In the genomic region with DNA sequence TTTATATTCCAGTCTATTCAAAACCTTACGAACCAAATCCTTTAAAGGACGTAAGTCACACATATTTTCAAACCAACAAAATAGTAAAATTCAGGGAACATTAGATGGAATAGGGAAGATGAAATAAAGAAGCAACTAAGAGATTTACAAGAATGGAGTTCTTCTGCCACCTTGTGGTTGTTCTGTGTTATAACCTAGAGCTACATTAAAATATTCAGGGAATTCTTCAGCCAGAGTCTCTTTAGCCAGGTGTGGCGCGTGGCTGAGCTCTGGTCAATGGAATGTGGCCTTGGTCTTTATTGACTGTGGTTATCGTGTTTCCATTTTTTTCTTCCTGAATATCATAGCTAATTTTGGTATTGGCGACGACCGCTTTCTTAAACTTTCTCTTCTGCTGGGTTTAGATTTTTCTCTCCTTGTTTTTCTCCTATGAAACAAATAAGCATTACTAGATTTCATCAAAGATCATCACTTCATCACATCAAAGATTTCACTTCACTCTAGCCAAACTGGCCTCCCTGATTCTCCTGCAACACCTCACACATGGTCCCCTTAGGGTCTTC, we compare ENCODE assay signal across 8 cellular contexts.
A peak's percentile ranks its signal among the peaks of the same experiment; 100 is the strongest.
DNase-seq lines count a peak whose midpoint lies in the region; ATAC-seq, FAIRE-seq and TF ChIP-seq lines count a peak whose summit lies in the region.

No MANE protein-coding gene starts in this region.

- H3K27me3 ChIP-seq in thoracic aorta (replicated peaks; ENCODE audit: insufficient read depth) = no peaks in the 10 kb centered on the region

- DNase-seq in GM03348 (ENCODE audit: low spot score) = peak; percentile 59
- peak; percentile 38 for DNase-seq in HPDE6-E6E7 (ENCODE audit: extremely low spot score)
- DNase-seq in NCI-H748 treated with DMSO at 0.1 percent for 48 hours (lab: John Stamatoyannopoulos, UW) = peak; percentile 88
- peak; percentile 75 for DNase-seq in MCF 10A (ENCODE audit: unreplicated experiment)
- no peak for DNase-seq in thoracic aorta (ENCODE audit: low spot score)
- no peak for DNase-seq in stimulated activated naive CD8-positive, alpha-beta T cell treated with anti-CD3 and anti-CD28 coated beads, Interleukin-15, amount 100 ng/mL, for 72 hours

- peak; percentile 73 for TF ChIP-seq CTCF in MCF 10A (IDR thresholded peaks at IDR 0.05; ENCODE audit: unreplicated experiment)
- TF ChIP-seq CTCF in thoracic aorta (IDR thresholded peaks at IDR 0.05) = peak; percentile 80

- peak; percentile 100 for FAIRE-seq in islet of Langerhans (lab: Jason Lieb, UNC)

- H3K4me1 Mint-ChIP-seq in MCF 10A (ENCODE audit: insufficient read depth, unreplicated experiment) = peaks cover 12% of the 10 kb centered on the region
- peaks cover 16% of the 10 kb centered on the region for H3K4me1 Mint-ChIP-seq in stimulated activated naive CD8-positive, alpha-beta T cell treated with anti-CD3 and anti-CD28 coated beads, Interleukin-15, amount 100 ng/mL, for 72 hours

- H3K4me3 Mint-ChIP-seq in MCF 10A (ENCODE audit: unreplicated experiment) = no peak overlapping the region
- no peak overlapping the region for H3K4me3 Mint-ChIP-seq in stimulated activated naive CD8-positive, alpha-beta T cell treated with anti-CD3 and anti-CD28 coated beads, Interleukin-15, amount 100 ng/mL, for 72 hours

- H3K4me3 ChIP-seq in thoracic aorta = no peak overlapping the region

- intact Hi-C loops in MCF 10A (cut with micrococcal nuclease) = loop anchor here (1.0 to 5.0 kb wide), 5 partner anchors 36 to 869 kb away; no protein-coding TSS in a partner anchor

- no peaks in the 10 kb centered on the region for H3K4me1 ChIP-seq in thoracic aorta (ENCODE audit: control insufficient read depth in 1 of 2, low read depth in 2 of 2)

- no peaks in the 10 kb centered on the region for H3K36me3 Mint-ChIP-seq in MCF 10A (ENCODE audit: insufficient read depth, unreplicated experiment)

- ATAC-seq in thoracic aorta (ENCODE audit: insufficient number of reproducible peaks, low FRiP score, low read depth) (no peak), HG03460 (IDR thresholded peaks at IDR 0.05; ENCODE audit: unreplicated experiment) (no peak)
- no peak for ATAC-seq in stimulated activated naive CD8-positive, alpha-beta T cell treated with anti-CD3 and anti-CD28 coated beads, Interleukin-15, amount 100 ng/mL, for 72 hours

- no peaks in the 10 kb centered on the region for H3K9me3 ChIP-seq in thoracic aorta

- BruUV-seq in MCF 10A (replicated peaks; lab: Mats Ljungman, UMichigan) = no TSS peak

- peaks cover 7% of the 10 kb centered on the region for H3K9me3 Mint-ChIP-seq in MCF 10A (ENCODE audit: unreplicated experiment)
- H3K9me3 Mint-ChIP-seq in stimulated activated naive CD8-positive, alpha-beta T cell treated with anti-CD3 and anti-CD28 coated beads, Interleukin-15, amount 100 ng/mL, for 72 hours = no peaks in the 10 kb centered on the region

- no peak overlapping the region for H3K27ac Mint-ChIP-seq in MCF 10A (ENCODE audit: low read depth, unreplicated experiment)
- no peak overlapping the region for H3K27ac Mint-ChIP-seq in stimulated activated naive CD8-positive, alpha-beta T cell treated with anti-CD3 and anti-CD28 coated beads, Interleukin-15, amount 100 ng/mL, for 72 hours

- H3K27ac ChIP-seq in thoracic aorta = no peak overlapping the region

- CTCF ChIA-PET in MCF 10A (lab: Yijun Ruan, JAX) = interaction anchor here (0.5 to 1.6 kb wide), 19 partner anchors 9 to 1589 kb away, joined by 3 to 7 read pairs (median 3); no protein-coding TSS in a partner anchor

- no peaks in the 10 kb centered on the region for H3K27me3 Mint-ChIP-seq in MCF 10A (ENCODE audit: insufficient read depth, unreplicated experiment)
- peaks cover 17% of the 10 kb centered on the region for H3K27me3 Mint-ChIP-seq in stimulated activated naive CD8-positive, alpha-beta T cell treated with anti-CD3 and anti-CD28 coated beads, Interleukin-15, amount 100 ng/mL, for 72 hours

- H3K36me3 ChIP-seq in thoracic aorta = no peaks in the 10 kb centered on the region

- POLR2A ChIA-PET in MCF 10A (lab: Yijun Ruan, JAX) = interaction anchor here (0.7 kb wide), 1 partner anchor 609 kb away, joined by 3 read pairs; no protein-coding TSS in a partner anchor

Comparison
In these comparisons a context has a peak if more than half of its experiments do, and no peak if none do; other contexts are left out.
1. DNase-seq: peak in GM03348 (single experiment), HPDE6-E6E7 (single experiment), NCI-H748 treated with DMSO at 0.1 percent for 48 hours (single experiment) and MCF 10A (single experiment); none in thoracic aorta (single experiment) and stimulated activated naive CD8-positive, alpha-beta T cell treated with anti-CD3 and anti-CD28 coated beads, Interleukin-15, amount 100 ng/mL, for 72 hours (0 of 2).